ENCODE assay signal across 9 cellular contexts in the genomic region with DNA sequence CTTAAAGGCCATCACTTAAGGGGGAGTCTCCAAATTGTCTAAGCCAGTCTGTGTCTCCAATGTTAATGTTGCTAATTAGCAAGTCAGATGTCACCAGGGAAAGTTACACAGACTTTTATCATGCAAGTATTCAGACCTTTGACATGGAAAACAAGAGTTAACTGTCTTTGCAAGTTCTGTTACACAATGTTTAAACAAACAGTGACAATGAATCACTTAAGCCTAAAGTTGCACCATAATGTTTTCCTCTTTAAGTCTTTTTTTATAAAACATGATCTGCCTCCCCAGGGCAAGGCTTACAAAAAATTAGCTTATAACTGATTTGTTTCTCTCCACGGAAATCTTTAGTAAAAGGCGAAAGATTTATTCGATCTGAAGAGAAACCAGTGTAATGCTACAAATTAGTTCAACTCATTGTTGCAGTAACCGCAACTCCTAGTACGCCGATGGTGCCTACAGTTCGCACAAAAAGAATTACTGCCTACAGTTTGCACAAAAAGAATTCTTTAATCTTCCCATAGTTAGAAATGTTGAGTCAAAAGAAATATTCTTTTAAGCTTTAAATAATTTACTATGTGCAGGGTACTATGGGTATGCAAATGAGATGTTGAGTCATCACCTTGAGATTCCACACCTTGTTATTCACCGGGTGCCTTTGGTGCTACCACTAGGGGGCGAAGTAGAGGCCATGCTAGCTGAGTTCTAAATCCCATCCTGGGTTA. TPM values are rescaled to one million over a fixed set of nuclear protein-coding genes. Genes with fewer than 3 reads are reported as not detected.
DNase-seq lines count a peak whose midpoint lies in the region; ATAC-seq, FAIRE-seq and TF ChIP-seq lines count a peak whose summit lies in the region.
"Had no signal": no experiment of that assay in that cellular context is flagged by ENCODE, and none has a peak within 500 bp of the region (broad histone marks: within the 10 kb centered on the region; RNA-seq: fewer than 3 reads in every experiment).

No MANE protein-coding gene starts in this region.

- peaks cover 10% of the 10 kb centered on the region; the same call in 1 of the 2 replicates for H3K27me3 ChIP-seq in OCI-LY3 (ENCODE audit: low read depth, low read length)

- H3K9ac ChIP-seq in OCI-LY3 (ENCODE audit: low read length): no peak overlapping the region; the same call in 1 of the 2 replicates
- H3K9ac ChIP-seq: parathyroid adenoma had no signal

- no peaks in the 10 kb centered on the region for H3K36me3 ChIP-seq in OCI-LY3 (replicated peaks; ENCODE audit: low read depth, low read length)

- TF ChIP-seq CTCF in D721Med (IDR thresholded peaks at IDR 0.05; ENCODE audit: insufficient read depth, missing control alignments): peak; percentile 30
- TF ChIP-seq CTCF in OCI-LY3 (IDR thresholded peaks at IDR 0.05; ENCODE audit: low read depth, low read length): peak; percentile 89

- peak; percentile 58 for ATAC-seq in GM19324 (IDR thresholded peaks at IDR 0.05; ENCODE audit: low FRiP score, unreplicated experiment)
- ATAC-seq in HG03432 (IDR thresholded peaks at IDR 0.05; ENCODE audit: unreplicated experiment): peak; percentile 78

- H3K4me3 ChIP-seq in OCI-LY3 (ENCODE audit: low read length): peak overlapping the region; percentile 31; the same call in 1 of the 2 replicates

- H2AFZ ChIP-seq in OCI-LY3 (ENCODE audit: low read depth, low read length): no peak overlapping the region; the same call in 1 of the 2 replicates
- H2AFZ ChIP-seq: parathyroid adenoma had no signal

- H3K4me2 ChIP-seq in OCI-LY3 (ENCODE audit: low read length): peak overlapping the region; percentile 48

- peaks cover 19% of the 10 kb centered on the region for H3K4me1 ChIP-seq in OCI-LY3 (ENCODE audit: low read length)
- H3K4me1 ChIP-seq: parathyroid adenoma had no signal

- peak; percentile 93 for FAIRE-seq in D721Med (lab: Jason Lieb, UNC)

- H4K20me1 ChIP-seq in OCI-LY3 (ENCODE audit: insufficient read depth, low read length): no peaks in the 10 kb centered on the region

- no peaks in the 10 kb centered on the region for H3K9me3 ChIP-seq in OCI-LY3 (ENCODE audit: insufficient read depth, low read length)

- DNase-seq in D721Med (ENCODE audit: insufficient read length, low spot score) (no peak), foreskin melanocyte (peak; percentile 82), renal cortical epithelial cell (ENCODE audit: low read depth) (peak; percentile 100), mesenteric fat pad (ENCODE audit: low spot score) (no peak)
- DNase-seq in activated T-cell treated with anti-CD3 and anti-CD28 coated beads, Interleukin-2, amount 50 U/mL, for 1 hour: peak; percentile 49

- no peaks in the 10 kb centered on the region for H3K79me2 ChIP-seq in OCI-LY3 (ENCODE audit: low read length)
- H3K79me2 ChIP-seq: parathyroid adenoma had no signal

- H3K27ac ChIP-seq in OCI-LY3 (ENCODE audit: low read length): peak overlapping the region; percentile 39
- H3K27ac ChIP-seq: parathyroid adenoma had no signal

RNA-seq across cellular contexts. Expression of a gene that starts 45.3 kb away (rescaled TPM):
- total RNA-seq in renal cortical epithelial cell: 30.6 and 33.5 TPM in 2 replicates
- 2.5 TPM for total RNA-seq in mesenteric fat pad

Comparison
In these comparisons a context has a peak if more than half of its experiments do, and no peak if none do; other contexts are left out.
1. DNase-seq: peak in activated T-cell treated with anti-CD3 and anti-CD28 coated beads, Interleukin-2, amount 50 U/mL, for 1 hour (single experiment), foreskin melanocyte (single experiment) and renal cortical epithelial cell (single experiment); none in D721Med (single experiment) and mesenteric fat pad (single experiment).